8 cellular contexts compared by ENCODE assay signal in the genomic region with DNA sequence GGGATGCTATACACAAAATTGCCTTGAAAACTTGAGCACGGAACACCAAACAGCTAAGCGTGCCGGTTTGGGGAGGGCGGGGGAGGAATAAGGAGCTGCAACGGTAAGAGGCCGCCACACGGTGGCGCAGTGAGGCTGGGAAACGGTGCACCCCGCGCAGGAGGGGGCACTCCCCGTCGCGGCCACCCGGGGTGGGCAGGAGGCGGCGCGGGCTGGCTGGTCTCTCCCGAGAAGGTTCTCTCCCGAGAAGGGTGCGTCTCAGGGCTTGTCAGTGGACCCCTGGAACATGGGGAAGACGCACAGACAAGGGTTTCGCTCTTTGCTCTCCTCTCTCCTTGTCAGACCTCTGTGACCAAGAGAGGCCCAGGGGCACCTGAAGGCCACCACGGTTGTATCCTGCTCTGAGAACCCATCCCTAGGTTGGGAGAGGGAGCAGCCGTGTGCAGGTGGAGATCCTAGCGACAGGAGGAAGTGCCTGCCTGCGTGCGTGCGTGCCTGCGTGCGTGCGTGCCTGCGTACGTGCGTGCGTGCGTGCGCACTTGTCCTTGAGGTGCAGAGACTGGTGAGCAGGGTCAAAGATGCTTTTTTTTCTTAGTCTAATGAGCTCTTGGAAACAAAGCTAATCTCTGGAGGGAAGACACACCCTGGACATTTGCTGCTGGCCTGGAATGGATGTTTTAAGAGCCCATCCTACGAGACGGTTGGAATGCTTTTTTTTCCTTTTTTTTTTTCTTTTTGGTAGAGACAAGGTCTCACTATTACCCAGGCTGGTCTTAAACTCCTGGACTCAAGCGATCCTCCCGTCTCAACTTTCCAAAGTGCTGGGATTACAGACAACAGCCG. TPM values are rescaled to one million over a fixed set of nuclear protein-coding genes. Genes with fewer than 3 reads are reported as not detected.
DNase-seq lines count a peak whose midpoint lies in the region; ATAC-seq, FAIRE-seq and TF ChIP-seq lines count a peak whose summit lies in the region.

No MANE protein-coding gene starts in this region.

- DNase-seq in SKM-1 treated with dmso at 0.1 percent for 144 hours (lab: John Stamatoyannopoulos, UW; ENCODE audit: unreplicated experiment) (peak; percentile 40), SKM-1 (lab: John Stamatoyannopoulos, UW; ENCODE audit: unreplicated experiment) (no peak), NCI-H2107 (lab: John Stamatoyannopoulos, UW) (peak; percentile 53), WERI-Rb-1 (peak; percentile 95), bronchial epithelial cell (ENCODE audit: low read depth) (no peak), kidney glomerular epithelial cell (lab: John Stamatoyannopoulos, UW) (peak; percentile 23)
- DNase-seq in stimulated activated CD4-positive, alpha-beta T cell treated with anti-CD3 and anti-CD28 coated beads, Interleukin-2, amount 100 ng/mL, for 24 hours, result peak; percentile 77 to 81

- peak; percentile 92 for ATAC-seq in HG02938 (IDR thresholded peaks at IDR 0.05; ENCODE audit: unreplicated experiment)

- TF ChIP-seq CTCF in WERI-Rb-1 (IDR thresholded peaks at IDR 0.05; ENCODE audit: low read depth, low read length) (peak; percentile 94), bronchial epithelial cell (IDR thresholded peaks at IDR 0.05; ENCODE audit: insufficient read depth, low read length, severe bottlenecking) (peak; percentile 96)

- peak overlapping the region; percentile 42 for H3K4me3 ChIP-seq in WERI-Rb-1 (ENCODE audit: low read depth, low read length)
- H3K4me3 ChIP-seq in bronchial epithelial cell (ENCODE audit: low read depth, low read length), result peak overlapping the region; percentile 36

- H3K36me3 ChIP-seq in WERI-Rb-1 (no peaks in the 10 kb centered on the region), bronchial epithelial cell (ENCODE audit: control insufficient read depth, insufficient read depth, low read length) (no peaks in the 10 kb centered on the region)

- no peaks in the 10 kb centered on the region for H3K9me3 ChIP-seq in WERI-Rb-1 (ENCODE audit: severe bottlenecking)

- H3K27me3 ChIP-seq in WERI-Rb-1 (ENCODE audit: insufficient read depth, low read depth, severe bottlenecking) (no peaks in the 10 kb centered on the region), bronchial epithelial cell (ENCODE audit: control insufficient read depth, insufficient read depth, low read length) (peaks cover 2% of the 10 kb centered on the region)

- H3K27ac ChIP-seq in WERI-Rb-1, result peak overlapping the region; percentile 67

- no peak for FAIRE-seq in bronchial epithelial cell (lab: Jason Lieb, UNC)

RNA-seq across cellular contexts. Expression of gene JAM3, which starts 18.1 kb away (rescaled TPM):
- total RNA-seq in bronchial epithelial cell, result 0.26 and 1.6 TPM in 2 replicates

Comparison
In these comparisons a context has a peak if more than half of its experiments do, and no peak if none do; other contexts are left out.
1. DNase-seq: peak in SKM-1 treated with dmso at 0.1 percent for 144 hours (single experiment), NCI-H2107 (single experiment), WERI-Rb-1 (single experiment), kidney glomerular epithelial cell (single experiment) and stimulated activated CD4-positive, alpha-beta T cell treated with anti-CD3 and anti-CD28 coated beads, Interleukin-2, amount 100 ng/mL, for 24 hours (2 of 2); none in SKM-1 (single experiment) and bronchial epithelial cell (single experiment).